8 cellular contexts compared by ENCODE assay signal in genomic region chr1:71081697-71082080, GRCh38. TPM values are rescaled to one million over a fixed set of nuclear protein-coding genes. Genes with fewer than 3 reads are reported as not detected.
DNase-seq lines count a peak whose midpoint lies in the region; ATAC-seq, FAIRE-seq and TF ChIP-seq lines count a peak whose summit lies in the region.

No MANE protein-coding gene starts in this region.

- H3K27ac ChIP-seq in A549 (peak overlapping the region; percentile 90 to 95; a peak in 4 of 6 replicates), IMR-90 (ENCODE audit: insufficient read depth, low read length) (no peak overlapping the region), adrenal gland (no peak overlapping the region), testis (peak overlapping the region; percentile 78 to 91)

- H3K27me3 ChIP-seq in IMR-90 (ENCODE audit: control insufficient read depth, insufficient read depth, low read length) (no peaks in the 10 kb centered on the region), adrenal gland (no peaks in the 10 kb centered on the region), testis (no peaks in the 10 kb centered on the region)

- CTCF ChIA-PET in A549 (lab: Yijun Ruan, JAX) (interaction anchor here (0.6 to 1.6 kb wide), 9 partner anchors 9 to 731 kb away, joined by 3 to 9 read pairs (median 3); no protein-coding TSS in a partner anchor), IMR-90 (lab: Yijun Ruan, JAX) (interaction anchor here (0.5 to 1.5 kb wide), 4 partner anchors 8 to 1875 kb away, joined by 3 to 4 read pairs (median 4); no protein-coding TSS in a partner anchor)

- 60% methylated on average over 7 of the region's 7 CpGs for WGBS in A549 (ENCODE audit: missing lambda C conversion rate)
- WGBS in IMR-90 (ENCODE audit: extremely low coverage in 2 of 2, insufficient read length in 1 of 2), 2 experiments, result 80% methylated on average over 4 of the region's 7 CpGs; no CpG with 5 or more reads in 1 of the 2 experiments
- WGBS in adrenal gland, 4 donors, result 48 to 58% (median 53%) methylated on average over 6 to 7 of the region's 7 CpGs
- WGBS in testis, 2 donors, result 8 to 14% methylated on average over 7 of the region's 7 CpGs

- no peak overlapping the region for H2BK5ac ChIP-seq in IMR-90 (ENCODE audit: low read depth, low read length, poor library complexity, severe bottlenecking)

- POLR2A ChIA-PET in A549 (lab: Yijun Ruan, JAX) (interaction anchor here (1.3 kb wide), 2 partner anchors 17 to 671 kb away, joined by 4 read pairs; partner anchors contain the start of gene CTH), IMR-90 (lab: Charles Lee; ENCODE audit: unreplicated experiment) (no interaction called here)

- H2BK20ac ChIP-seq in IMR-90 (ENCODE audit: low read depth, low read length), result no peak overlapping the region

- BruUV-seq in IMR-90 (replicated peaks; lab: Mats Ljungman, UMichigan), result no TSS peak

- H2AFZ ChIP-seq in IMR-90 (replicated peaks; ENCODE audit: low read length, poor library complexity), result peak overlapping the region; percentile 33

- H4K20me1 ChIP-seq in IMR-90 (ENCODE audit: insufficient read depth, low read length), result peaks cover 12% of the 10 kb centered on the region; the same call in 1 of the 2 replicates

- H3K36me3 ChIP-seq in IMR-90 (ENCODE audit: control insufficient read depth, insufficient read depth, low read length), result peaks cover 4% of the 10 kb centered on the region
- H3K36me3 ChIP-seq in adrenal gland (replicated peaks in 1 of 2), result peaks cover 0 to 17% of the 10 kb centered on the region in 2 donors
- no peaks in the 10 kb centered on the region for H3K36me3 ChIP-seq in testis (ENCODE audit: low read depth, missing control alignments)

- H3K9me1 ChIP-seq in IMR-90 (ENCODE audit: insufficient read depth, low read length), result peaks cover 3% of the 10 kb centered on the region

- H3K79me1 ChIP-seq in IMR-90 (ENCODE audit: low read depth in 1 of 2, low read length in 2 of 2), result peaks cover 0 to 3% of the 10 kb centered on the region in 2 experiments; a peak in 1 of 4 replicates

- FAIRE-seq in A549 (lab: Jason Lieb, UNC), result no peak

- H2BK15ac ChIP-seq in IMR-90 (ENCODE audit: low read depth, low read length), result no peak overlapping the region

- peak overlapping the region; percentile 10 for H2AK9ac ChIP-seq in IMR-90 (replicated peaks; ENCODE audit: low read depth, low read length, poor library complexity)

- no peak for TF ChIP-seq POLR2A in A549 (IDR thresholded peaks at IDR 0.05; ENCODE audit: low read length)
- no peak for TF ChIP-seq POLR2A in IMR-90 (IDR thresholded peaks at IDR 0.05; ENCODE audit: low read depth, low read length)
- no peak for TF ChIP-seq POLR2A in adrenal gland (IDR thresholded peaks at IDR 0.05)
- TF ChIP-seq POLR2A in testis (IDR thresholded peaks at IDR 0.05), result no peak

- no peak for TF ChIP-seq CTCF in A549 (IDR thresholded peaks at IDR 0.05)
- TF ChIP-seq CTCF in IMR-90 (conservative IDR thresholded peaks at IDR 0.05; ENCODE audit: low read depth, low read length), result no peak
- no peak for TF ChIP-seq CTCF in adrenal gland (IDR thresholded peaks at IDR 0.05)
- TF ChIP-seq CTCF in testis (IDR thresholded peaks at IDR 0.05), result no peak

- TF ChIP-seq RAD21 in A549 (conservative IDR thresholded peaks at IDR 0.05 in 1 of 2, IDR thresholded peaks at IDR 0.05 in 1 of 2), result no peak
- no peak for TF ChIP-seq RAD21 in IMR-90 (IDR thresholded peaks at IDR 0.05; ENCODE audit: low read length)

- H3K9me3 ChIP-seq in A549, result peaks cover 6% of the 10 kb centered on the region; the same call in 2 of the 3 replicates
- no peaks in the 10 kb centered on the region for H3K9me3 ChIP-seq in IMR-90 (ENCODE audit: control insufficient read depth, insufficient read depth, low read length)
- H3K9me3 ChIP-seq in adrenal gland (replicated peaks in 1 of 3), result no peaks in the 10 kb centered on the region
- no peaks in the 10 kb centered on the region for H3K9me3 ChIP-seq in testis

- H3K4me1 ChIP-seq in A549, result peaks cover 13% of the 10 kb centered on the region; the same call in 2 of the 3 replicates
- peaks cover 6% of the 10 kb centered on the region for H3K4me1 ChIP-seq in IMR-90 (ENCODE audit: control insufficient read depth, insufficient read depth, low read length)
- peaks cover 11 to 29% of the 10 kb centered on the region in 2 donors for H3K4me1 ChIP-seq in adrenal gland (replicated peaks in 1 of 2)
- peaks cover 6% of the 10 kb centered on the region for H3K4me1 ChIP-seq in testis

- H3K4me3 ChIP-seq in A549 (peak overlapping the region; percentile 95), IMR-90 (ENCODE audit: insufficient read depth, low read depth, low read length) (no peak overlapping the region), adrenal gland (peak overlapping the region in 2 of 4 donors; percentile 81 to 96), testis (peak overlapping the region; percentile 92 to 97)

- H3K4ac ChIP-seq in IMR-90 (ENCODE audit: low read depth, low read length), result peak overlapping the region; percentile 72; the same call in 1 of the 2 replicates

- no peak overlapping the region for H3K18ac ChIP-seq in IMR-90 (ENCODE audit: low read depth, low read length)

- no peak overlapping the region for H3K23ac ChIP-seq in IMR-90 (ENCODE audit: low read depth, low read length)

- H3K14ac ChIP-seq in IMR-90 (replicated peaks; ENCODE audit: low read depth, low read length), result no peak overlapping the region

- H3K9ac ChIP-seq in IMR-90 (ENCODE audit: low read depth, low read length), result no peak overlapping the region

- H2BK120ac ChIP-seq in IMR-90 (ENCODE audit: low read depth, low read length), result no peak overlapping the region

- peak overlapping the region; percentile 97 for H4K5ac ChIP-seq in IMR-90 (ENCODE audit: low read depth, low read length)

- no peak overlapping the region for H3K56ac ChIP-seq in IMR-90 (ENCODE audit: extremely low read depth, insufficient read depth, low read length)

- dilution Hi-C loops in IMR-90 (cut with HindIII; ENCODE audit: low sequenced_read_pairs, unreplicated experiment), result no loop called here

- TF ChIP-seq EP300 in A549 (IDR thresholded peaks at IDR 0.05), result no peak

- ATAC-seq in A549 (no peak), IMR-90 (ENCODE audit: low read depth) (no peak), left lobe of liver (no peak), GM18861 (IDR thresholded peaks at IDR 0.05; ENCODE audit: unreplicated experiment) (no peak), HG03457 (IDR thresholded peaks at IDR 0.05; ENCODE audit: unreplicated experiment) (no peak)

- H2AK5ac ChIP-seq in IMR-90 (ENCODE audit: low read depth, low read length), result peak overlapping the region; percentile 62; the same call in 1 of the 2 replicates

- DNase-seq in A549 (ENCODE audit: low read depth in 1 of 2, low spot score in 1 of 2), result no peak
- no peak for DNase-seq in IMR-90
- peak in 4 of 7 donors; percentile 12 to 55 (median 20) for DNase-seq in adrenal gland
- DNase-seq in left lobe of liver (ENCODE audit: low spot score), result peak; percentile 41
- DNase-seq in testis, result peak; percentile 37
- DNase-seq in DMS153 (lab: John Stamatoyannopoulos, UW), result no peak

- in situ Hi-C loops in IMR-90 (cut with MboI; ENCODE audit: low sequenced_read_pairs), result loop anchor here (25.0 kb wide), 2 partner anchors 956 to 1181 kb away; no protein-coding TSS in a partner anchor

- H3K4me2 ChIP-seq in A549 (peak overlapping the region; percentile 77), IMR-90 (ENCODE audit: low read depth, low read length) (peak overlapping the region; percentile 8; the same call in 1 of the 2 replicates)

- H4K91ac ChIP-seq in IMR-90 (ENCODE audit: insufficient read depth, low read depth, low read length), result peak overlapping the region; percentile 36; the same call in 1 of the 2 replicates

- intact Hi-C loops in IMR-90 (cut with micrococcal nuclease) (no loop called here), adrenal gland (cut with DNase I) (no loop called here), testis (cut with DNase I; ENCODE audit: low total_unique reads) (no loop called here)

- peak overlapping the region; percentile 49 to 96 for H4K8ac ChIP-seq in IMR-90 (ENCODE audit: low read depth in 2 of 2, low read length in 2 of 2)

TF ChIP-seq in A549, 52 proteins besides CTCF, POLR2A, EP300 and RAD21 (continues in another document):
- TF ChIP-seq NPAS2 (CRISPR knock-in tag; IDR thresholded peaks at IDR 0.05; ENCODE audit: borderline replicate concordance) (no peak), EHMT2 (IDR thresholded peaks at IDR 0.05; ENCODE audit: low read depth) (no peak), CHD2 (IDR thresholded peaks at IDR 0.05; ENCODE audit: low read length, partially characterized antibody) (no peak)

TF ChIP-seq in IMR-90, 13 proteins besides CTCF, POLR2A, EP300 and RAD21 (continues in another document):
- no peak for TF ChIP-seq MAZ (IDR thresholded peaks at IDR 0.05; ENCODE audit: borderline replicate concordance, low read depth, low read length)

RNA-seq across cellular contexts. Expression of gene ZRANB2, which starts 0.9 kb away (rescaled TPM):
- polyA plus RNA-seq in A549 (2011; rRNA removed) (50.4 and 87.6 TPM in 2 replicates), A549 (2017; fragmentation: RNase III; extraction: RNeasy Plus Mini Kit Qiagen cat#74134 plus additional on column Dnase treatment) (41.7 to 50.0 TPM (median 47.9 TPM) in 3 replicates), IMR-90 (2012; rRNA removed) (58.9 and 67.2 TPM in 2 replicates), adrenal gland (10 to 100 TPM; 41.3 to 100.0 (median 50.4) TPM), testis (ENCODE audit: insufficient read depth, low read depth, low replicate concordance) (92.7 TPM)
- polyA plus RNA-seq in A549 (2012; cell fraction: cytosol; rRNA removed), result 9.5 and 11.4 TPM in 2 replicates
- polyA plus RNA-seq in A549 (2012; cell fraction: nucleus; rRNA removed), result 9.3 and 16.8 TPM in 2 replicates
- 17.2 and 18.8 TPM in 2 replicates for polyA minus RNA-seq in A549 (2011; rRNA and poly(A)+ RNA removed)
- total RNA-seq in IMR-90 (2012; rRNA removed) (23.7 and 41.7 TPM in 2 replicates), adrenal gland (10 to 100 TPM; 17.9 to 68.8 (median 45.0) TPM), left lobe of liver (21.5 TPM), testis (100 to 1,000 TPM; 110 to 153 TPM)
- polyA plus RNA-seq in IMR-90 (2012; cell fraction: cytosol; rRNA removed), result 3.0 and 3.7 TPM in 2 replicates
- 13.8 and 232 TPM in 2 replicates for polyA plus RNA-seq in IMR-90 (2012; cell fraction: nucleus; rRNA removed; ENCODE audit: low replicate concordance)

RNA-seq across cellular contexts. Expression of gene PTGER3, which starts 34.1 kb away (rescaled TPM):
- polyA plus RNA-seq in A549 (2011; rRNA removed) (not detected in 2 replicates), A549 (2017; fragmentation: RNase III; extraction: RNeasy Plus Mini Kit Qiagen cat#74134 plus additional on column Dnase treatment) (not detected in 3 replicates), IMR-90 (2012; rRNA removed) (not detected in 2 replicates), adrenal gland (1 to 10 TPM; 1.7 to 7.2 (median 4.3) TPM), testis (ENCODE audit: insufficient read depth, low read depth, low replicate concordance) (3.6 TPM)
- polyA plus RNA-seq in A549 (2012; cell fraction: cytosol; rRNA removed), result not detected in 2 replicates
- not detected in 2 replicates for polyA plus RNA-seq in A549 (2012; cell fraction: nucleus; rRNA removed)
- not detected in 2 replicates for polyA minus RNA-seq in A549 (2011; rRNA and poly(A)+ RNA removed)
- total RNA-seq in IMR-90 (2012; rRNA removed) (under 0.01 TPM in 1 of 2 replicates, not detected in the other), adrenal gland (10 to 100 TPM in 6 of 8 donors, 1 to 10 TPM in 2; 9.3 to 31.4 (median 12.1) TPM), left lobe of liver (0.05 TPM), testis (under 1 TPM; 0.31 to 0.43 TPM)
- polyA plus RNA-seq in IMR-90 (2012; cell fraction: cytosol; rRNA removed), result not detected in 2 replicates
- 0.05 TPM in 1 of 2 replicates, not detected in the other for polyA plus RNA-seq in IMR-90 (2012; cell fraction: nucleus; rRNA removed; ENCODE audit: low replicate concordance)

Comparison
In these comparisons a context has a peak if more than half of its experiments do, and no peak if none do; other contexts are left out.
1. DNase-seq: peak in adrenal gland (4 of 7), left lobe of liver (single experiment) and testis (single experiment); none in A549 (0 of 2), IMR-90 (single experiment) and DMS153 (single experiment).
2. H3K27ac ChIP-seq: peak in A549 (2 of 2) and testis (2 of 2); none in IMR-90 (single experiment) and adrenal gland (0 of 5).